ENCODE assay signal across 10 cellular contexts in the genomic region with DNA sequence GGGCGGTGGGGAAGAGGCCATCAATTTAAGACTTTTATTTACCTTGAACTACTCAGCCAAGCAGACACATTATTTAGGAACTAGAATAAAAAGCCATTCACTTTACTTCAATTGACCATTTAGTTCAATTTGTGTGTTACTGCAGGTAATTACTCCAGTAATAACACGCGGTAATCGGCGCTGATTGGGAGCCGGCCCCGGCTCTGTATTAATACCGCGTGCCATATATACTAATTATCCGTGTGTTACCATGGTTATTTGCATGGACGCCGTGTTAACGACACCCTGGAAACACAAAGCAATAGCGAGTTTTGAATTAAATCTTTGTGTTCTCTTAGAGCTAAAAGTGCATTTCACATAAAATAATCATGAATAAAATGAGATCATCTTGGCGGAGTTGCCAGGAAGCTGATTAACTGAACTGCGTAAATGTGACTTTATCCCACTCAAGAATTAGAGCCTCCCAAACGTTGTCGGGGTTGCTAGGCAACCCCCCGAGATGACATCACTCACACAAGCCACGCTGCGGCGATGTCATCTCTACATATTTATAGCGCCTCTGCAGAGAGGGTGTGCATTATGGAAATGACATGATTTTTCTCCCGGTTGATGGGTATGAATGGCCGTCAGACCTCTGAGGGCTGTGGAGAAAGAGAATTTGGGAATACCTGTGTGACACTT. TPM values are rescaled to one million over a fixed set of nuclear protein-coding genes. Genes with fewer than 3 reads are reported as not detected.
A peak's percentile ranks its signal among the peaks of the same experiment; 100 is the strongest.
DNase-seq lines count a peak whose midpoint lies in the region; FAIRE-seq and TF ChIP-seq lines count a peak whose summit lies in the region.
"Had no signal": no experiment of that assay in that cellular context is flagged by ENCODE, and none has a peak within 500 bp of the region (broad histone marks: within the 10 kb centered on the region; RNA-seq: fewer than 3 reads in every experiment).

No MANE protein-coding gene starts in this region.

- peaks cover 3% of the 10 kb centered on the region for H3K27me3 Mint-ChIP-seq in type B pancreatic cell

- H3K36me3 Mint-ChIP-seq in type B pancreatic cell = no peaks in the 10 kb centered on the region

- FAIRE-seq in HTR-8/SVneo (lab: Jason Lieb, UNC) = no peak
- FAIRE-seq: A549 had no signal

- in situ Hi-C loops in GM13976 (cut with MboI; ENCODE audit: low sequenced_read_pairs, unreplicated experiment) = no loop called here

- peak overlapping the region; percentile 14 for H3K4me3 Mint-ChIP-seq in type B pancreatic cell

- H3K4me1 Mint-ChIP-seq in type B pancreatic cell (ENCODE audit: unreplicated experiment) = peaks cover 31% of the 10 kb centered on the region

- peaks cover 17% of the 10 kb centered on the region for H3K9me3 Mint-ChIP-seq in type B pancreatic cell

- no peak for TF ChIP-seq CTCF in type B pancreatic cell (conservative IDR thresholded peaks at IDR 0.05)
- TF ChIP-seq CTCF in GM13976 (IDR thresholded peaks at IDR 0.05; ENCODE audit: borderline replicate concordance, control extremely low read depth, extremely low read depth, insufficient read depth, missing control alignments) = no peak

- DNase-seq in NCI-H2081 (lab: John Stamatoyannopoulos, UW) (peak; percentile 6 to 53), NCI-H2081 treated with DMSO at 0.1 percent for 48 hours (lab: John Stamatoyannopoulos, UW) (no peak), astrocyte of the hippocampus (ENCODE audit: low read depth, low spot score) (peak; percentile 89), left kidney (ENCODE audit: low read depth, low spot score) (peak; percentile 63), type B pancreatic cell (ENCODE audit: extremely low spot score, unreplicated experiment) (no peak), GM13976 (ENCODE audit: low spot score) (no peak), HTR-8/SVneo (ENCODE audit: insufficient read length, low spot score) (no peak), HK-2 (ENCODE audit: unreplicated experiment) (no peak)

- H3K27ac Mint-ChIP-seq in type B pancreatic cell = peak overlapping the region; percentile 42

RNA-seq across cellular contexts. Expression of a gene that starts 41.4 kb away (rescaled TPM):
- 66.2 and 78.6 TPM in 2 replicates for total RNA-seq in type B pancreatic cell (ENCODE audit: low replicate concordance)
- total RNA-seq: NCI-H460 had no signal

Comparison
In these comparisons a context has a peak if more than half of its experiments do, and no peak if none do; other contexts are left out.
1. DNase-seq: peak in NCI-H2081 (2 of 2), astrocyte of the hippocampus (single experiment) and left kidney (single experiment); none in NCI-H2081 treated with DMSO at 0.1 percent for 48 hours (single experiment), type B pancreatic cell (single experiment), GM13976 (single experiment), HTR-8/SVneo (single experiment) and HK-2 (single experiment).